ENCODE assay signal across 17 cellular contexts in genomic region chr7:9657257-9657656, GRCh38.
DNase-seq lines count a peak whose midpoint lies in the region; ATAC-seq and TF ChIP-seq lines count a peak whose summit lies in the region.
"Had no signal": no experiment of that assay in that cellular context is flagged by ENCODE, and none has a peak within 500 bp of the region (broad histone marks: within the 10 kb centered on the region; RNA-seq: fewer than 3 reads in every experiment).

No MANE protein-coding gene starts in this region.

- peak; percentile 35 for TF ChIP-seq CTCF in Calu3 (IDR thresholded peaks at IDR 0.05; ENCODE audit: unreplicated experiment)
- TF ChIP-seq CTCF in HFFc6 (IDR thresholded peaks at IDR 0.05) = no peak

- H3K9me3 Mint-ChIP-seq in Calu3 (ENCODE audit: low read depth, unreplicated experiment) = peaks cover 6% of the 10 kb centered on the region
- peaks cover 28% of the 10 kb centered on the region for H3K9me3 Mint-ChIP-seq in HFFc6
- H3K9me3 Mint-ChIP-seq: activated naive CD4-positive, alpha-beta T cell treated with anti-CD3 and anti-CD28 coated beads, Interleukin-2, amount 50 U/mL, for 24 hours had no signal

- DNase-seq in Calu3 (no peak), HT-29 (ENCODE audit: low spot score) (peak; percentile 12), RKO (ENCODE audit: low spot score) (peak; percentile 41), iPS-NIHi11 (ENCODE audit: low spot score) (peak; percentile 11), HFFc6 (no peak), NCI-H2029 treated with DMSO at 0.1 percent for 48 hours (lab: John Stamatoyannopoulos, UW) (no peak)
- DNase-seq: activated CD4-positive, alpha-beta T cell treated with anti-CD3 and anti-CD28 coated beads, Interleukin-2, amount 10 ng/mL, durations not matched to agents 7 days and 5 days; C1 segment of cervical spinal cord; NCI-H1930; nephron progenitor cell; NK-92 treated with Interleukin-12 subunit alpha and Interleukin-12 subunit beta, amount 100 ng/mL, for 24 hours; SHP77 treated with DMSO at 0.1 percent for 48 hours; stimulated activated CD4-positive, alpha-beta T cell treated with anti-CD3 and anti-CD28 coated beads, Interleukin-12 subunit alpha, Interleukin-12 subunit beta, amount 100 ng/mL, for 4 hours; stimulated activated naive CD4-positive, alpha-beta T cell; T-helper 9 cell had no signal

- H3K4me3 Mint-ChIP-seq in Calu3 (ENCODE audit: low read depth, unreplicated experiment) (no peak overlapping the region), HFFc6 (no peak overlapping the region)
- H3K4me3 Mint-ChIP-seq: activated CD4-positive, alpha-beta T cell treated with anti-CD3 and anti-CD28 coated beads, Interleukin-2, amount 10 ng/mL, durations not matched to agents 7 days and 5 days; activated naive CD4-positive, alpha-beta T cell treated with anti-CD3 and anti-CD28 coated beads, Interleukin-2, amount 50 U/mL, for 24 hours; nephron progenitor cell had no signal

- H3K4me1 Mint-ChIP-seq in Calu3 (ENCODE audit: low read depth, unreplicated experiment) (no peaks in the 10 kb centered on the region), HFFc6 (ENCODE audit: low read depth) (no peaks in the 10 kb centered on the region)
- H3K4me1 Mint-ChIP-seq: activated CD4-positive, alpha-beta T cell treated with anti-CD3 and anti-CD28 coated beads, Interleukin-2, amount 10 ng/mL, durations not matched to agents 7 days and 5 days; activated naive CD4-positive, alpha-beta T cell treated with anti-CD3 and anti-CD28 coated beads, Interleukin-2, amount 50 U/mL, for 24 hours; nephron progenitor cell had no signal

- CTCF ChIA-PET in Calu3 (lab: Charles Lee) = interaction anchor here (0.8 kb wide), 1 partner anchor 1238 kb away, joined by 3 read pairs; no protein-coding TSS in a partner anchor

- intact Hi-C loops in Calu3 (cut with micrococcal nuclease; ENCODE audit: unreplicated experiment) = no loop called here

- H3K27ac Mint-ChIP-seq in Calu3 (ENCODE audit: unreplicated experiment) (no peak overlapping the region), HFFc6 (no peak overlapping the region)
- H3K27ac Mint-ChIP-seq: activated CD4-positive, alpha-beta T cell treated with anti-CD3 and anti-CD28 coated beads, Interleukin-2, amount 10 ng/mL, durations not matched to agents 7 days and 5 days; activated naive CD4-positive, alpha-beta T cell treated with anti-CD3 and anti-CD28 coated beads, Interleukin-2, amount 50 U/mL, for 24 hours; nephron progenitor cell had no signal

- no TSS peak for BruUV-seq in Calu3 (replicated peaks; lab: Mats Ljungman, UMichigan)

- ATAC-seq in GM18873 (IDR thresholded peaks at IDR 0.05; ENCODE audit: low FRiP score, unreplicated experiment) = no peak

- H3K36me3 Mint-ChIP-seq in Calu3 (ENCODE audit: insufficient read depth, unreplicated experiment) = no peaks in the 10 kb centered on the region
- no peaks in the 10 kb centered on the region for H3K36me3 Mint-ChIP-seq in HFFc6 (ENCODE audit: low read depth)
- H3K36me3 Mint-ChIP-seq: activated naive CD4-positive, alpha-beta T cell treated with anti-CD3 and anti-CD28 coated beads, Interleukin-2, amount 50 U/mL, for 24 hours had no signal

- H3K27me3 Mint-ChIP-seq in Calu3 (ENCODE audit: unreplicated experiment) (no peaks in the 10 kb centered on the region), HFFc6 (ENCODE audit: insufficient read depth) (no peaks in the 10 kb centered on the region; the same call in 1 of the 2 replicates)
- H3K27me3 Mint-ChIP-seq: activated CD4-positive, alpha-beta T cell treated with anti-CD3 and anti-CD28 coated beads, Interleukin-2, amount 10 ng/mL, durations not matched to agents 7 days and 5 days; activated naive CD4-positive, alpha-beta T cell treated with anti-CD3 and anti-CD28 coated beads, Interleukin-2, amount 50 U/mL, for 24 hours had no signal

Comparison
In these comparisons a context has a peak if more than half of its experiments do, and no peak if none do; other contexts are left out.
1. DNase-seq: peak in HT-29 (single experiment), RKO (single experiment) and iPS-NIHi11 (single experiment); none in Calu3 (single experiment), HFFc6 (single experiment) and NCI-H2029 treated with DMSO at 0.1 percent for 48 hours (single experiment).